ENCODE assay signal across 14 cellular contexts in genomic region chr11:10666556-10666955, GRCh38. TPM values are rescaled to one million over a fixed set of nuclear protein-coding genes. Genes with fewer than 3 reads are reported as not detected.
A peak's percentile ranks its signal among the peaks of the same experiment; 100 is the strongest.
DNase-seq lines count a peak whose midpoint lies in the region; ATAC-seq, FAIRE-seq and TF ChIP-seq lines count a peak whose summit lies in the region.
"Had no signal": no experiment of that assay in that cellular context is flagged by ENCODE, and none has a peak within 500 bp of the region (broad histone marks: within the 10 kb centered on the region; RNA-seq: fewer than 3 reads in every experiment).

No MANE protein-coding gene starts in this region.

- no TSS peak for BruUV-seq in K562 (replicated peaks; lab: Mats Ljungman, UMichigan)

- intact Hi-C loops in K562 (cut with micrococcal nuclease): no loop called here
- intact Hi-C loops in transverse colon (cut with DNase I; ENCODE audit: low total_unique reads): no loop called here

- peak overlapping the region; percentile 55 for H3K27ac ChIP-seq in K562 (ENCODE audit: extremely low read depth, low read depth, low read length)
- H3K27ac ChIP-seq in transverse colon: peak overlapping the region; percentile 57 to 80 (median 64)
- H3K27ac ChIP-seq: parathyroid adenoma had no signal

- peak overlapping the region; percentile 95 for H3K27ac Mint-ChIP-seq in HFFc6
- H3K27ac Mint-ChIP-seq: activated naive CD8-positive, alpha-beta T cell treated with anti-CD3 and anti-CD28 coated beads, Interleukin-2, amount 50 U/mL, for 24 hours had no signal

- TF ChIP-seq EP300 in K562 (IDR thresholded peaks at IDR 0.05; ENCODE audit: low read length): no peak
- no peak for TF ChIP-seq EP300 in transverse colon (IDR thresholded peaks at IDR 0.05; ENCODE audit: low read depth)

- H3K4me1 ChIP-seq in K562 (replicated peaks in 1 of 2; ENCODE audit: control insufficient read depth in 2 of 2, insufficient read depth in 2 of 2, low read length in 2 of 2) (peaks cover 14 to 36% of the 10 kb centered on the region in 2 experiments), transverse colon (peaks cover 11 to 47% (median 25%) of the 10 kb centered on the region in 4 donors)

- ATAC-seq in K562: peak; percentile 82
- ATAC-seq in HG02885 (IDR thresholded peaks at IDR 0.05; ENCODE audit: poor library complexity, unreplicated experiment): no peak
- ATAC-seq: activated naive CD8-positive, alpha-beta T cell treated with anti-CD3 and anti-CD28 coated beads, Interleukin-2, amount 50 U/mL, for 24 hours had no signal

- peak overlapping the region; percentile 75 for H2AFZ ChIP-seq in K562 (ENCODE audit: low read depth, low read length)
- H2AFZ ChIP-seq: parathyroid adenoma had no signal

- 0% methylated on average over 2 of the region's 2 CpGs for WGBS in K562 (ENCODE audit: insufficient coverage, low coverage, missing lambda C conversion rate)
- WGBS in transverse colon (ENCODE audit: low coverage in 1 of 2), 2 donors: 39% methylated on average over 2 of the region's 2 CpGs; no CpG with 5 or more reads in 1 of the 2 donors

- no peaks in the 10 kb centered on the region for H4K20me1 ChIP-seq in K562 (replicated peaks; ENCODE audit: control insufficient read depth, insufficient read depth, low read length)

- H3K36me3 ChIP-seq in K562 (ENCODE audit: control insufficient read depth, insufficient read depth, low read length) (no peaks in the 10 kb centered on the region), transverse colon (no peaks in the 10 kb centered on the region)

- no peak overlapping the region for H3K4me3 ChIP-seq in K562
- no peak overlapping the region for H3K4me3 ChIP-seq in transverse colon

- H3K27me3 Mint-ChIP-seq in HFFc6 (ENCODE audit: insufficient read depth): peaks cover 1% of the 10 kb centered on the region; the same call in 1 of the 2 replicates

- H3K4me1 Mint-ChIP-seq in HFFc6 (ENCODE audit: low read depth): peaks cover 73% of the 10 kb centered on the region
- H3K4me1 Mint-ChIP-seq: activated naive CD8-positive, alpha-beta T cell treated with anti-CD3 and anti-CD28 coated beads, Interleukin-2, amount 50 U/mL, for 24 hours had no signal

- H3K9me1 ChIP-seq in K562 (ENCODE audit: control insufficient read depth, insufficient read depth, low read length): no peaks in the 10 kb centered on the region

- peak overlapping the region; percentile 66 for H3K4me3 Mint-ChIP-seq in HFFc6
- H3K4me3 Mint-ChIP-seq: activated naive CD8-positive, alpha-beta T cell treated with anti-CD3 and anti-CD28 coated beads, Interleukin-2, amount 50 U/mL, for 24 hours had no signal

- peak; percentile 72 for FAIRE-seq in K562 (lab: Jason Lieb, UNC)

- no peak for TF ChIP-seq RAD21 in K562 (CRISPR knock-in tag; conservative IDR thresholded peaks at IDR 0.05 in 1 of 2, IDR thresholded peaks at IDR 0.05 in 1 of 2)

- peak overlapping the region; percentile 50; the same call in 1 of the 2 replicates for H3K4me2 ChIP-seq in K562 (ENCODE audit: insufficient read depth, low read length)

- POLR2A ChIA-PET in K562 (lab: Yijun Ruan, JAX): interaction anchor here (0.9 to 1.1 kb wide), 5 partner anchors 9 to 26 kb away, joined by 3 to 5 read pairs (median 4); no protein-coding TSS in a partner anchor

- TF ChIP-seq CTCF in HFFc6 (IDR thresholded peaks at IDR 0.05) (no peak), K562 (IDR thresholded peaks at IDR 0.05 in 2 of 3, conservative IDR thresholded peaks at IDR 0.05 in 1 of 3; ENCODE audit: insufficient read depth in 2 of 3, low read depth in 1 of 3, low read length in 3 of 3) (no peak), transverse colon (IDR thresholded peaks at IDR 0.05) (no peak)

- peak overlapping the region; percentile 43 to 83; a peak in 3 of 4 replicates for H3K9ac ChIP-seq in K562 (ENCODE audit: insufficient read depth in 1 of 2, low read depth in 2 of 2, low read length in 2 of 2)
- H3K9ac ChIP-seq: parathyroid adenoma had no signal

- DNase-seq in HFFc6 (peak; percentile 59), K562 (ENCODE audit: extremely low read depth in 1 of 4, low spot score in 3 of 4) (peak in 2 of 4 experiments; percentile 37 to 51), islet precursor cell (peak; percentile 50), transverse colon (no peak), NAMALWA (ENCODE audit: low spot score) (no peak), globus pallidus (ENCODE audit: low spot score) (no peak), A172 (ENCODE audit: low spot score) (no peak)
- DNase-seq: activated naive CD8-positive, alpha-beta T cell treated with anti-CD3 and anti-CD28 coated beads, Interleukin-2, amount 50 U/mL, for 24 hours; effector CD4-positive, alpha-beta T cell; mesendoderm; NCI-H1694 treated with DMSO at 0.1 percent for 48 hours; stimulated activated CD4-positive, alpha-beta T cell treated with anti-CD3 and anti-CD28 coated beads, Interleukin-2, amount 100 ng/mL, for 24 hours had no signal

- H3K27me3 ChIP-seq in K562 (ENCODE audit: control insufficient read depth in 2 of 2, insufficient read depth in 2 of 2, low read length in 2 of 2) (no peaks in the 10 kb centered on the region), transverse colon (no peaks in the 10 kb centered on the region)

- TF ChIP-seq POLR2A in K562 (conservative IDR thresholded peaks at IDR 0.05) (no peak), transverse colon (IDR thresholded peaks at IDR 0.05) (no peak)

- H3K36me3 Mint-ChIP-seq in HFFc6 (ENCODE audit: low read depth): peaks cover 10% of the 10 kb centered on the region

- no peaks in the 10 kb centered on the region for H3K79me2 ChIP-seq in K562 (ENCODE audit: control insufficient read depth, insufficient read depth, low read length)
- H3K79me2 ChIP-seq: parathyroid adenoma had no signal

- H3K9me3 ChIP-seq in K562 (replicated peaks; ENCODE audit: control insufficient read depth, insufficient read depth, low read depth, low read length) (no peaks in the 10 kb centered on the region), transverse colon (no peaks in the 10 kb centered on the region)

- CTCF ChIA-PET in K562 (lab: Yijun Ruan, JAX; ENCODE audit: low intra/inter-chr PET ratio): no interaction called here

- in situ Hi-C loops in K562 (cut with MboI) (no loop called here), transverse colon (cut with MboI; ENCODE audit: low pct_ligation_motif_present in 1 of 4, low pct_unique_long_range_greater_than_20kb in 1 of 4, low sequenced_read_pairs in 3 of 4) (loop anchor here in 1 of 4 donors (10.0 kb wide), 1 partner anchor 262 kb away; no protein-coding TSS in a partner anchor)

- H3K9me3 Mint-ChIP-seq in HFFc6: no peaks in the 10 kb centered on the region
- H3K9me3 Mint-ChIP-seq: activated naive CD8-positive, alpha-beta T cell treated with anti-CD3 and anti-CD28 coated beads, Interleukin-2, amount 50 U/mL, for 24 hours had no signal

TF ChIP-seq in K562, 482 proteins besides CTCF, POLR2A, EP300 and RAD21 (continues in another document):
- no peak for TF ChIP-seq ZNF75A (CRISPR knock-in tag; IDR thresholded peaks at IDR 0.05)
- TF ChIP-seq RCOR1 (IDR thresholded peaks at IDR 0.05; ENCODE audit: borderline replicate concordance in 1 of 2, low read depth in 2 of 2, low read length in 2 of 2): no peak
- TF ChIP-seq, protein P1, sequence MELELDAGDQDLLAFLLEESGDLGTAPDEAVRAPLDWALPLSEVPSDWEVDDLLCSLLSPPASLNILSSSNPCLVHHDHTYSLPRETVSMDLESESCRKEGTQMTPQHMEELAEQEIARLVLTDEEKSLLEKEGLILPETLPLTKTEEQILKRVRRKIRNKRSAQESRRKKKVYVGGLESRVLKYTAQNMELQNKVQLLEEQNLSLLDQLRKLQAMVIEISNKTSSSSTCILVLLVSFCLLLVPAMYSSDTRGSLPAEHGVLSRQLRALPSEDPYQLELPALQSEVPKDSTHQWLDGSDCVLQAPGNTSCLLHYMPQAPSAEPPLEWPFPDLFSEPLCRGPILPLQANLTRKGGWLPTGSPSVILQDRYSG (tag; conservative IDR thresholded peaks at IDR 0.05; ENCODE audit: low read depth): 0 out of 2 replicates have a peak, but pooled peaks have one; percentile 51
- peak; percentile 85 for TF ChIP-seq NFE2 (IDR thresholded peaks at IDR 0.05; ENCODE audit: low read depth)
- TF ChIP-seq THRA (IDR thresholded peaks at IDR 0.05): no peak
- no peak for TF ChIP-seq TCF7L2 (IDR thresholded peaks at IDR 0.05; ENCODE audit: low read depth, low read length)
- peak; percentile 20; the same call in 1 of the 2 replicates for TF ChIP-seq DPF2 (IDR thresholded peaks at IDR 0.05)
- TF ChIP-seq POLR2AphosphoS2 (IDR thresholded peaks at IDR 0.05; ENCODE audit: low read length): no peak

RNA-seq across cellular contexts. Expression of gene IRAG1, which starts 27.0 kb away (rescaled TPM):
- 10 to 100 TPM; 35.5 to 73.3 (median 38.2) TPM for total RNA-seq in HFFc6 (2021; fragmentation: NEBNext Ultra II Directional; extraction: Animal tissue kit (Norgen Biotek cat#: 25700))
- total RNA-seq in K562 (2011; cell fraction: chromatin; rRNA removed; ENCODE audit: low replicate concordance): 0.07 and 0.23 TPM in 2 replicates
- 0.17 and 0.26 TPM in 2 replicates for total RNA-seq in K562 (2011; cell fraction: nucleolus; rRNA removed)
- total RNA-seq in K562 (2011; cell fraction: nucleoplasm; rRNA removed): 0.15 TPM in 2 replicates
- total RNA-seq in K562 (2014; rRNA removed) (0.04 TPM in 1 of 2 replicates, not detected in the other), K562 (2014; rRNA removed; fragmentation: Illumina TruSeq; extraction: Trizol) (0.07 and 0.22 TPM in 2 replicates), K562 (2015; rRNA removed; fragmentation: Illumina TruSeq; extraction: Trizol) (0.08 and 0.11 TPM in 2 replicates), K562 (2021) (0.22 and 0.27 TPM in 2 replicates), transverse colon (10 to 100 TPM; 19.4 to 48.8 (median 24.9) TPM)
- polyA plus RNA-seq in K562 (2011; rRNA removed) (0.11 and 0.14 TPM in 2 replicates), K562 (2014; fragmentation: Illumina TruSeq; extraction: Trizol) (0.07 and 0.10 TPM in 2 replicates), K562 (2014; fragmentation: Nextera tagmentation; extraction: Ambion mirVana) (under 1 TPM; 0.01 TPM), K562 (2014; rRNA removed) (0.01 TPM in 1 of 2 replicates, not detected in the other)
- 0.10 and 0.16 TPM in 2 replicates for polyA plus RNA-seq in K562 (2011; cell fraction: cytosol; rRNA removed)
- polyA plus RNA-seq in K562 (2011; cell fraction: nucleus; rRNA removed): 0.10 TPM in 2 replicates
- 0.08 and 0.15 TPM in 2 replicates for polyA plus RNA-seq in K562 (2012)
- polyA minus RNA-seq in K562 (2011; rRNA and poly(A)+ RNA removed): 0.07 and 0.45 TPM in 2 replicates
- not detected in 2 replicates for polyA minus RNA-seq in K562 (2011; cell fraction: cytosol; rRNA and poly(A)+ RNA removed)
- under 0.01 and 0.11 TPM in 2 replicates for polyA minus RNA-seq in K562 (2011; cell fraction: nucleus; rRNA and poly(A)+ RNA removed)
- not detected in 2 replicates for total RNA-seq in A172 (2014; rRNA removed; shearing (Covaris generic))

Comparison
In these comparisons a context has a peak if more than half of its experiments do, and no peak if none do; other contexts are left out.
1. DNase-seq: peak in HFFc6 (single experiment) and islet precursor cell (single experiment); none in transverse colon (single experiment), NAMALWA (single experiment), globus pallidus (single experiment) and A172 (single experiment).
2. RNA of gene IRAG1, which starts 27.0 kb away (total RNA-seq): 35.5 to 73.3 TPM in HFFc6 and 19.4 to 48.8 TPM in transverse colon; 0.04 to 0.27 TPM in K562 and not detected in A172; every median in the first group is over 10 times any median in the second.